7 cellular contexts compared by ENCODE assay signal in the genomic region with DNA sequence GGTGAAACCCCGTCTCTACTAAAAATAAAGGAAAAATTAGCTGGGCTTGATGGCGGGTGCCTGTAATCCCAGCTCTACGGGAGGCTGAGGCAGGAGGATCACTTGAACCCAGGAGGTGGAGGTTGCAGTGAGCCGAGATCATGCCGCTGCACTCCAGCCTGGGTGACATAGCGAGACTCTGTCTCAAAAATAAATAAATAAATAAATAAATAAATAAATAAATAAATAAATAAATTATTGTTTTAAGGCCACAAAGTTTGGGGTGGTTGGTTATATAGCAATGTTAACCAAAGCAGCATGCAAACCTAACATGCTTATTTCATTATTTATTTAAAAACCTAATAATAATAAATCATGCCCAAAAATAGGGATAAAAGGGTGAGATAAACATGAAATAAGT. TPM values are rescaled to one million over a fixed set of nuclear protein-coding genes. Genes with fewer than 3 reads are reported as not detected.
DNase-seq lines count a peak whose midpoint lies in the region; ATAC-seq, FAIRE-seq and TF ChIP-seq lines count a peak whose summit lies in the region.
"Not testable (repeated sequence)": the region's sequence is repeated elsewhere in the genome, so short reads cannot be mapped to it uniquely, and the experiment has no call there.

No MANE protein-coding gene starts in this region.

- ATAC-seq in HepG2, result not testable (repeated sequence)

- H3K27me3 Mint-ChIP-seq in type B pancreatic cell, result not testable (repeated sequence)

- peaks cover 35% of the 10 kb centered on the region for H3K4me1 ChIP-seq in GM23248 (ENCODE audit: insufficient read depth)
- peaks cover 52% of the 10 kb centered on the region for H3K4me1 ChIP-seq in SJSA1 (replicated peaks)
- peaks cover 28% of the 10 kb centered on the region for H3K4me1 ChIP-seq in HepG2 (ENCODE audit: insufficient read depth, low read length)

- not testable (repeated sequence) for H3K9ac ChIP-seq in GM23248; HepG2 (ENCODE audit: insufficient read depth, low read depth, low read length)

- peaks cover 26% of the 10 kb centered on the region for H3K36me3 Mint-ChIP-seq in type B pancreatic cell

- H3K4me2 ChIP-seq in GM23248 (ENCODE audit: unreplicated experiment); HepG2 (ENCODE audit: low read depth, low read length): not testable (repeated sequence)

- intact Hi-C loops in HepG2 (cut with micrococcal nuclease; ENCODE audit: unreplicated experiment), result loop anchor here (2.0 kb wide), 1 partner anchor 39 kb away; the partner anchor contains the start of gene BCAT1

- not testable (repeated sequence) for H4K20me1 ChIP-seq in GM23248 (ENCODE audit: insufficient read depth); HepG2 (ENCODE audit: insufficient read depth, low read length)

- not testable (repeated sequence) for TF ChIP-seq CTCF in AG04450 (IDR thresholded peaks at IDR 0.05; ENCODE audit: low read depth, low read length); brain microvascular endothelial cell (IDR thresholded peaks at IDR 0.05; ENCODE audit: low read depth, low read length, missing control alignments); HepG2 (CRISPR knock-in tag; IDR thresholded peaks at IDR 0.05); type B pancreatic cell (conservative IDR thresholded peaks at IDR 0.05)

- DNase-seq in AG04450 (ENCODE audit: low read depth, low spot score); GM23248; SJSA1 (ENCODE audit: low read depth in 1 of 2, low spot score in 2 of 2); brain microvascular endothelial cell; epithelial cell of prostate (ENCODE audit: low read depth, low spot score); HepG2 (ENCODE audit: low spot score); type B pancreatic cell (ENCODE audit: extremely low spot score, unreplicated experiment): not testable (repeated sequence)

- not testable (repeated sequence) for TF ChIP-seq RAD21 in HepG2 (CRISPR knock-in tag; IDR thresholded peaks at IDR 0.05)

- FAIRE-seq in HepG2 (lab: Jason Lieb, UNC), result not testable (repeated sequence)

- CTCF ChIA-PET in AG04450 (lab: Charles Lee); HepG2 (lab: Yijun Ruan, JAX; ENCODE audit: low intra/inter-chr PET ratio, low total read pairs): not testable (repeated sequence)

- peak overlapping the region; percentile 29 for H3K4me3 Mint-ChIP-seq in type B pancreatic cell

- 89 to 92% methylated on average over 6 of the region's 6 CpGs for WGBS in GM23248 (ENCODE audit: low coverage in 1 of 2, low lambda C conversion rate in 2 of 2, missing lambda C conversion rate in 2 of 2), 2 experiments
- WGBS in HepG2 (ENCODE audit: low lambda C conversion rate), result 98% methylated on average over 6 of the region's 6 CpGs

- POLR2A ChIA-PET in AG04450 (lab: Yijun Ruan, JAX), result interaction anchor here (4.0 kb wide), 1 partner anchor 36 kb away, joined by 24 read pairs; no protein-coding TSS in a partner anchor
- POLR2A ChIA-PET in HepG2 (lab: Yijun Ruan, JAX), result not testable (repeated sequence)

- H3K27ac ChIP-seq in AG04450 (ENCODE audit: low read depth, low read length), result peak overlapping the region; percentile 73
- H3K27ac ChIP-seq in GM23248, result peak overlapping the region; percentile 92
- H3K27ac ChIP-seq in SJSA1, result peak overlapping the region; percentile 54; the same call in 1 of the 2 replicates
- peak overlapping the region; percentile 90 for H3K27ac ChIP-seq in brain microvascular endothelial cell
- H3K27ac ChIP-seq in epithelial cell of prostate, result peak overlapping the region; percentile 91
- H3K27ac ChIP-seq in HepG2 (ENCODE audit: extremely low read length, insufficient read depth, low read length), result peak overlapping the region; percentile 90

- in situ Hi-C loops in GM23248 (cut with MboI); brain microvascular endothelial cell (cut with HindIII; ENCODE audit: low pct_ligation_motif_present, low sequenced_read_pairs); HepG2 (cut with HindIII; ENCODE audit: extremely low pct_ligation_motif_present, low pct_unique_long_range_greater_than_20kb): not testable (repeated sequence)

- H3K27me3 ChIP-seq in AG04450 (ENCODE audit: control insufficient read depth, insufficient read depth, low read length); GM23248 (replicated peaks; ENCODE audit: insufficient read depth); SJSA1 (replicated peaks); brain microvascular endothelial cell (replicated peaks); HepG2 (ENCODE audit: control insufficient read depth in 1 of 2, insufficient read depth in 2 of 2, low read length in 2 of 2): not testable (repeated sequence)

- H3K4me3 ChIP-seq in AG04450 (ENCODE audit: low read depth, low read length); GM23248; SJSA1; brain microvascular endothelial cell (ENCODE audit: low read depth, low read length); HepG2 (replicated peaks in 1 of 3; ENCODE audit: insufficient read depth in 1 of 3, low read depth in 2 of 3, low read length in 3 of 3): not testable (repeated sequence)

- H3K4me1 Mint-ChIP-seq in type B pancreatic cell (ENCODE audit: unreplicated experiment), result not testable (repeated sequence)

- not testable (repeated sequence) for H3K9me3 ChIP-seq in AG04450 (ENCODE audit: control insufficient read depth, insufficient read depth, low read length); GM23248 (ENCODE audit: low read depth); SJSA1 (replicated peaks); HepG2 (ENCODE audit: low read length)

- H3K9me3 Mint-ChIP-seq in type B pancreatic cell, result not testable (repeated sequence)

- H3K36me3 ChIP-seq in GM23248 (ENCODE audit: low read depth); brain microvascular endothelial cell (replicated peaks); HepG2 (replicated peaks in 1 of 2; ENCODE audit: control insufficient read depth in 1 of 2, insufficient read depth in 2 of 2, low read length in 2 of 2): not testable (repeated sequence)
- H3K36me3 ChIP-seq in SJSA1, result peaks cover 18% of the 10 kb centered on the region

- TF ChIP-seq EP300 in HepG2 (IDR thresholded peaks at IDR 0.05; ENCODE audit: low read depth in 2 of 2, low read length in 2 of 2); HepG2 (CRISPR knock-in tag; IDR thresholded peaks at IDR 0.05; ENCODE audit: borderline replicate concordance): not testable (repeated sequence)

- BruUV-seq in HepG2 (replicated peaks; lab: Mats Ljungman, UMichigan), result not testable (repeated sequence)

- H2AFZ ChIP-seq in GM23248; HepG2 (ENCODE audit: low read length): not testable (repeated sequence)

- H3F3A ChIP-seq in GM23248 (ENCODE audit: insufficient read depth), result peaks cover 40% of the 10 kb centered on the region

- H3K27ac Mint-ChIP-seq in type B pancreatic cell, result peak overlapping the region; percentile 90

- not testable (repeated sequence) for H3K9me2 ChIP-seq in GM23248 (ENCODE audit: insufficient read depth)

- peaks cover 47% of the 10 kb centered on the region for H3K79me2 ChIP-seq in GM23248 (ENCODE audit: insufficient read depth)
- H3K79me2 ChIP-seq in HepG2 (ENCODE audit: insufficient read depth, low read length), result not testable (repeated sequence)

- not testable (repeated sequence) for TF ChIP-seq POLR2A in HepG2 (IDR thresholded peaks at IDR 0.05; ENCODE audit: insufficient read depth in 1 of 2, low read depth in 2 of 2, low read length in 2 of 2)

RNA-seq across cellular contexts. Expression of gene BCAT1, which starts 38.7 kb away (rescaled TPM):
- polyA plus RNA-seq in AG04450 (2011; rRNA removed), result 61.1 and 62.8 TPM in 2 replicates
- polyA minus RNA-seq in AG04450 (2011; rRNA and poly(A)+ RNA removed), result 116 and 172 TPM in 2 replicates
- 72.1 and 109 TPM in 2 replicates for total RNA-seq in GM23248 (2014; rRNA removed; shearing (Covaris generic))
- 51.9 and 60.6 TPM in 2 replicates for polyA plus RNA-seq in GM23248 (2016; fragmentation: Nextera tagmentation; extraction: Ambion mirVana)
- 102 and 107 TPM in 2 replicates for total RNA-seq in SJSA1 (2014; rRNA removed; shearing (Covaris generic))
- 75.5 and 142 TPM in 2 replicates for total RNA-seq in HepG2 (2016; rRNA removed; fragmentation: Illumina TruSeq; extraction: Trizol)
- 5.6 and 7.0 TPM in 2 replicates for total RNA-seq in HepG2 (2016; cell fraction: cytosol; rRNA removed; fragmentation: Illumina TruSeq; extraction: Trizol; ENCODE audit: low read depth)
- total RNA-seq in HepG2 (2016; cell fraction: insoluble cytoplasmic fraction; rRNA removed; fragmentation: Illumina TruSeq; extraction: Trizol), result 72.9 and 129 TPM in 2 replicates
- total RNA-seq in HepG2 (2016; cell fraction: membrane; rRNA removed; fragmentation: Illumina TruSeq; extraction: Trizol), result 13.3 and 15.4 TPM in 2 replicates
- 33.0 and 33.1 TPM in 2 replicates for total RNA-seq in HepG2 (2016; cell fraction: nucleus; rRNA removed; fragmentation: Illumina TruSeq; extraction: Trizol)
- 7.8 and 8.0 TPM in 2 replicates for polyA plus RNA-seq in HepG2 (2011; rRNA removed)
- polyA plus RNA-seq in HepG2 (2011; cell fraction: cytosol; rRNA removed), result 3.9 and 5.8 TPM in 2 replicates
- polyA plus RNA-seq in HepG2 (2011; cell fraction: nucleus; rRNA removed), result 5.0 and 7.8 TPM in 2 replicates
- 20.1 and 29.8 TPM in 2 replicates for polyA plus RNA-seq in HepG2 (2012)
- polyA plus RNA-seq in HepG2 (2016; cell fraction: cytosol; fragmentation: Illumina TruSeq; extraction: Trizol; ENCODE audit: low read depth), result 2.8 and 5.4 TPM in 2 replicates
- polyA plus RNA-seq in HepG2 (2016; cell fraction: insoluble cytoplasmic fraction; fragmentation: Illumina TruSeq; extraction: Trizol; ENCODE audit: low read depth), result 42.2 and 43.3 TPM in 2 replicates
- 6.0 and 6.1 TPM in 2 replicates for polyA plus RNA-seq in HepG2 (2016; cell fraction: membrane; fragmentation: Illumina TruSeq; extraction: Trizol; ENCODE audit: low read depth)
- 16.8 and 16.9 TPM in 2 replicates for polyA plus RNA-seq in HepG2 (2016; cell fraction: nucleus; fragmentation: Illumina TruSeq; extraction: Trizol; ENCODE audit: insufficient read depth, low read depth)
- polyA minus RNA-seq in HepG2 (2011; rRNA and poly(A)+ RNA removed; ENCODE audit: low replicate concordance), result 0.49 and 19.4 TPM in 2 replicates
- 29.5 and 39.7 TPM in 2 replicates for polyA minus RNA-seq in HepG2 (2011; cell fraction: cytosol; rRNA and poly(A)+ RNA removed)
- 30.2 and 33.6 TPM in 2 replicates for polyA minus RNA-seq in HepG2 (2011; cell fraction: nucleus; rRNA and poly(A)+ RNA removed)
- 153 and 573 TPM in 2 replicates for total RNA-seq in type B pancreatic cell (ENCODE audit: low replicate concordance)
